Comparison of ENCODE assay signal across 9 cellular contexts in genomic region chr14:24312736-24313507, GRCh38. TPM values are rescaled to one million over a fixed set of nuclear protein-coding genes. Genes with fewer than 3 reads are reported as not detected.
DNase-seq lines count a peak whose midpoint lies in the region; ATAC-seq and TF ChIP-seq lines count a peak whose summit lies in the region.
"Had no signal": no experiment of that assay in that cellular context is flagged by ENCODE, and none has a peak within 500 bp of the region (broad histone marks: within the 10 kb centered on the region; RNA-seq: fewer than 3 reads in every experiment).

No MANE protein-coding gene starts in this region.

- no peak overlapping the region for H2BK120ac ChIP-seq in mesenchymal stem cell (ENCODE audit: low read depth, low read length)

- ATAC-seq in activated naive CD4-positive, alpha-beta T cell treated with anti-CD3 and anti-CD28 coated beads, Interleukin-2, amount 50 U/mL, for 72 hours = peak in 1 of 2 donors; percentile 38
- no peak for ATAC-seq in HG03175 (IDR thresholded peaks at IDR 0.05; ENCODE audit: unreplicated experiment)

- no peak overlapping the region for H2BK12ac ChIP-seq in mesenchymal stem cell (ENCODE audit: low read length in 2 of 2)

- peaks cover 12% of the 10 kb centered on the region for H3K4me1 Mint-ChIP-seq in Caco-2 (ENCODE audit: low read depth, unreplicated experiment)

- DNase-seq in AML-193 (lab: John Stamatoyannopoulos, UW) (peak; percentile 91 to 94), mesenchymal stem cell (peak; percentile 69), Caco-2 (no peak), NCI-H2171 (lab: John Stamatoyannopoulos, UW) (no peak), GM13977 (ENCODE audit: low spot score) (no peak)
- DNase-seq in activated naive CD4-positive, alpha-beta T cell treated with anti-CD3 and anti-CD28 coated beads, Interleukin-2, amount 50 U/mL, for 72 hours (ENCODE audit: low spot score in 2 of 2) = no peak
- DNase-seq: Calu3 had no signal

- H3K9ac ChIP-seq in KMS-11 (no peak overlapping the region), mesenchymal stem cell (ENCODE audit: low read length) (no peak overlapping the region)

- H3K4me2 ChIP-seq in KMS-11 (peak overlapping the region; percentile 91), mesenchymal stem cell (ENCODE audit: low read length, poor library complexity, severe bottlenecking) (no peak overlapping the region)

- no peaks in the 10 kb centered on the region for H4K20me1 ChIP-seq in KMS-11 (ENCODE audit: insufficient read depth)

- H3K9me3 ChIP-seq in mesenchymal stem cell (ENCODE audit: control insufficient read depth, low read length) (no peaks in the 10 kb centered on the region), Caco-2 (no peaks in the 10 kb centered on the region)

- H2BK15ac ChIP-seq in mesenchymal stem cell (ENCODE audit: low read depth, poor library complexity, severe bottlenecking) = no peak overlapping the region

- no peak overlapping the region for H3K4me3 Mint-ChIP-seq in Caco-2 (ENCODE audit: unreplicated experiment)

- no peaks in the 10 kb centered on the region for H3K36me3 ChIP-seq in KMS-11 (ENCODE audit: insufficient read depth)
- peaks cover 8 to 27% of the 10 kb centered on the region in 2 experiments for H3K36me3 ChIP-seq in mesenchymal stem cell (ENCODE audit: control insufficient read depth in 1 of 2, insufficient read depth in 2 of 2, low read depth in 1 of 2, low read length in 2 of 2)
- H3K36me3 ChIP-seq in Caco-2 (ENCODE audit: control insufficient read depth, insufficient read depth, low read length) = no peaks in the 10 kb centered on the region

- H2AFZ ChIP-seq in KMS-11 (ENCODE audit: low read depth) (no peak overlapping the region), mesenchymal stem cell (ENCODE audit: low read depth, low read length) (no peak overlapping the region)

- H3K27me3 ChIP-seq in KMS-11 (ENCODE audit: insufficient read depth, low read depth) = no peaks in the 10 kb centered on the region
- peaks cover 2 to 7% of the 10 kb centered on the region in 2 experiments for H3K27me3 ChIP-seq in mesenchymal stem cell (ENCODE audit: control insufficient read depth in 1 of 2, insufficient read depth in 1 of 2, low read length in 2 of 2)
- no peaks in the 10 kb centered on the region for H3K27me3 ChIP-seq in Caco-2 (replicated peaks; ENCODE audit: control insufficient read depth, insufficient read depth, low read length)

- no peak overlapping the region for H2BK5ac ChIP-seq in mesenchymal stem cell (ENCODE audit: low read depth, low read length, poor library complexity, severe bottlenecking)

- TF ChIP-seq CTCF in KMS-11 (conservative IDR thresholded peaks at IDR 0.05; ENCODE audit: low read depth, low read length) = no peak
- TF ChIP-seq CTCF in Caco-2 (IDR thresholded peaks at IDR 0.05; ENCODE audit: insufficient read depth in 1 of 2, low read depth in 1 of 2, low read length in 1 of 2, severe bottlenecking in 1 of 2, unreplicated experiment in 1 of 2) = no peak
- TF ChIP-seq CTCF in GM13977 (IDR thresholded peaks at IDR 0.05; ENCODE audit: extremely low read depth, insufficient read depth, missing control alignments) = no peak

- peak overlapping the region; percentile 56 to 58 for H3K27ac Mint-ChIP-seq in activated naive CD4-positive, alpha-beta T cell treated with anti-CD3 and anti-CD28 coated beads, Interleukin-2, amount 50 U/mL, for 72 hours
- H3K27ac Mint-ChIP-seq in Caco-2 (ENCODE audit: unreplicated experiment) = no peak overlapping the region

- H3K36me3 Mint-ChIP-seq in activated naive CD4-positive, alpha-beta T cell treated with anti-CD3 and anti-CD28 coated beads, Interleukin-2, amount 50 U/mL, for 72 hours = peaks cover 0 to 19% of the 10 kb centered on the region in 2 donors
- peaks cover 27% of the 10 kb centered on the region for H3K36me3 Mint-ChIP-seq in Caco-2 (ENCODE audit: insufficient read depth, unreplicated experiment)

- peaks cover 3% of the 10 kb centered on the region for H3K79me1 ChIP-seq in mesenchymal stem cell (replicated peaks; ENCODE audit: low read length, poor library complexity, severe bottlenecking)

- no peak overlapping the region for H3K23ac ChIP-seq in mesenchymal stem cell (ENCODE audit: low read length in 2 of 2)

- peaks cover 9% of the 10 kb centered on the region; the same call in 1 of the 2 replicates for H3K79me2 ChIP-seq in KMS-11 (ENCODE audit: insufficient read depth, low read depth)

- H3K27me3 Mint-ChIP-seq in Caco-2 (ENCODE audit: insufficient read depth, unreplicated experiment) = no peaks in the 10 kb centered on the region

- no TSS peak for BruUV-seq in Caco-2 (replicated peaks; lab: Mats Ljungman, UMichigan)

- CTCF ChIA-PET in Caco-2 (lab: Charles Lee) = no interaction called here

- 60% methylated on average over 8 of the region's 9 CpGs for WGBS in mesenchymal stem cell

- H4K8ac ChIP-seq in mesenchymal stem cell (ENCODE audit: low read length) = no peak overlapping the region

- intact Hi-C loops in Caco-2 (cut with micrococcal nuclease; ENCODE audit: unreplicated experiment) = no loop called here

- H3K14ac ChIP-seq in mesenchymal stem cell (ENCODE audit: low read length in 2 of 2) = no peak overlapping the region

- H3K4me1 ChIP-seq in KMS-11 (ENCODE audit: low read depth, poor library complexity, severe bottlenecking) = peaks cover 34% of the 10 kb centered on the region
- H3K4me1 ChIP-seq in mesenchymal stem cell (ENCODE audit: control insufficient read depth, insufficient read depth, low read depth, low read length) = peaks cover 3% of the 10 kb centered on the region
- H3K4me1 ChIP-seq in Caco-2 = peaks cover 22% of the 10 kb centered on the region

- no peaks in the 10 kb centered on the region for H3K9me3 Mint-ChIP-seq in activated naive CD4-positive, alpha-beta T cell treated with anti-CD3 and anti-CD28 coated beads, Interleukin-2, amount 50 U/mL, for 72 hours
- H3K9me3 Mint-ChIP-seq in Caco-2 (ENCODE audit: unreplicated experiment) = no peaks in the 10 kb centered on the region

- POLR2A ChIA-PET in Caco-2 (lab: Charles Lee) = no interaction called here

- no peak overlapping the region for H3K27ac ChIP-seq in KMS-11
- no peak overlapping the region for H3K27ac ChIP-seq in mesenchymal stem cell (ENCODE audit: low read length, poor library complexity, severe bottlenecking)

- H4K91ac ChIP-seq in mesenchymal stem cell (ENCODE audit: low read length) = no peak overlapping the region

- in situ Hi-C loops in GM13977 (cut with MboI; ENCODE audit: low pct_unique_long_range_greater_than_20kb, low sequenced_read_pairs, unreplicated experiment) = no loop called here

- H3K4me3 ChIP-seq in KMS-11 (IDR thresholded peaks at IDR 0.05; ENCODE audit: insufficient read depth, low read depth, low read length) = no peak overlapping the region
- no peak overlapping the region for H3K4me3 ChIP-seq in mesenchymal stem cell (ENCODE audit: insufficient read depth in 1 of 2, low read depth in 1 of 2, low read length in 2 of 2)
- no peak overlapping the region for H3K4me3 ChIP-seq in Caco-2 (ENCODE audit: low read depth, low read length)

- no peak overlapping the region for H3K4ac ChIP-seq in mesenchymal stem cell (ENCODE audit: low read depth in 1 of 2, low read length in 2 of 2)

- H2AK5ac ChIP-seq in mesenchymal stem cell (ENCODE audit: low read length, severe bottlenecking) = no peak overlapping the region

- H3K18ac ChIP-seq in mesenchymal stem cell (ENCODE audit: low read depth in 1 of 2, low read length in 2 of 2) = no peak overlapping the region

RNA-seq across cellular contexts. Expression of gene LTB4R, which starts 1.6 kb away (rescaled TPM):
- total RNA-seq in activated naive CD4-positive, alpha-beta T cell treated with anti-CD3 and anti-CD28 coated beads, Interleukin-2, amount 50 U/mL, for 72 hours = 10 to 100 TPM; 14.0 to 15.8 TPM
- 2.9 TPM for polyA plus RNA-seq in mesenchymal stem cell (2013, experiment 1 of 2)
- 2.6 TPM for polyA plus RNA-seq in mesenchymal stem cell (2013, experiment 2 of 2)
- total RNA-seq in Caco-2 (2022) = 7.3 and 7.8 TPM in 2 replicates

RNA-seq across cellular contexts. Expression of gene LTB4R2, which starts 3.0 kb away (rescaled TPM):
- total RNA-seq in activated naive CD4-positive, alpha-beta T cell treated with anti-CD3 and anti-CD28 coated beads, Interleukin-2, amount 50 U/mL, for 72 hours = 10 to 100 TPM; 13.7 to 16.2 TPM
- 1.6 TPM for polyA plus RNA-seq in mesenchymal stem cell (2013, experiment 1 of 2)
- 1.6 TPM for polyA plus RNA-seq in mesenchymal stem cell (2013, experiment 2 of 2)
- total RNA-seq in Caco-2 (2022) = 10.3 and 12.3 TPM in 2 replicates

RNA-seq across cellular contexts. Expression of gene CIDEB, which starts 5.1 kb away (rescaled TPM):
- total RNA-seq in activated naive CD4-positive, alpha-beta T cell treated with anti-CD3 and anti-CD28 coated beads, Interleukin-2, amount 50 U/mL, for 72 hours = 10 to 100 TPM in 1 of 2 donors, 1 to 10 TPM in 1; 6.9 to 17.0 TPM
- not detected for polyA plus RNA-seq in mesenchymal stem cell (2013, experiment 1 of 2)
- not detected for polyA plus RNA-seq in mesenchymal stem cell (2013, experiment 2 of 2)
- total RNA-seq in Caco-2 (2022) = 3.5 and 7.2 TPM in 2 replicates
- total RNA-seq: Calu3 had no signal

RNA-seq across cellular contexts. Expression of gene NOP9, which starts 13.3 kb away (rescaled TPM):
- total RNA-seq in activated naive CD4-positive, alpha-beta T cell treated with anti-CD3 and anti-CD28 coated beads, Interleukin-2, amount 50 U/mL, for 72 hours = 10 to 100 TPM; 30.5 TPM
- 8.0 TPM for polyA plus RNA-seq in mesenchymal stem cell (2013, experiment 1 of 2)
- polyA plus RNA-seq in mesenchymal stem cell (2013, experiment 2 of 2) = 7.6 TPM
- total RNA-seq in Caco-2 (2022) = 35.1 and 38.3 TPM in 2 replicates

RNA-seq across cellular contexts. Expression of gene DHRS1, which starts 13.3 kb away (rescaled TPM):
- total RNA-seq in activated naive CD4-positive, alpha-beta T cell treated with anti-CD3 and anti-CD28 coated beads, Interleukin-2, amount 50 U/mL, for 72 hours = 10 to 100 TPM; 13.3 to 17.7 TPM
- 18.6 TPM for polyA plus RNA-seq in mesenchymal stem cell (2013, experiment 1 of 2)
- polyA plus RNA-seq in mesenchymal stem cell (2013, experiment 2 of 2) = 21.3 TPM
- 15.6 and 18.1 TPM in 2 replicates for total RNA-seq in Caco-2 (2022)

Comparison
In these comparisons a context has a peak if more than half of its experiments do, and no peak if none do; other contexts are left out.
1. DNase-seq: peak in AML-193 (2 of 2) and mesenchymal stem cell (single experiment); none in activated naive CD4-positive, alpha-beta T cell treated with anti-CD3 and anti-CD28 coated beads, Interleukin-2, amount 50 U/mL, for 72 hours (0 of 2), Caco-2 (0 of 2), NCI-H2171 (single experiment) and GM13977 (single experiment).